8 cellular contexts compared by ENCODE assay signal in genomic region chr2:170715062-170715931, GRCh38. TPM values are rescaled to one million over a fixed set of nuclear protein-coding genes. Genes with fewer than 3 reads are reported as not detected.
DNase-seq lines count a peak whose midpoint lies in the region; ATAC-seq, FAIRE-seq and TF ChIP-seq lines count a peak whose summit lies in the region.

TSS of gene SP5 (plus strand) at chr2:170715337. CDS start at chr2:170715513, 176 bp downstream.

- ATAC-seq in GM18873 (IDR thresholded peaks at IDR 0.05; ENCODE audit: low FRiP score, unreplicated experiment) = no peak

- H3K4me1 ChIP-seq in adrenal gland (replicated peaks in 1 of 2) (peaks cover 10 to 25% of the 10 kb centered on the region in 2 donors), right atrium auricular region (peaks cover 0 to 52% of the 10 kb centered on the region in 2 donors), prostate gland (replicated peaks) (no peaks in the 10 kb centered on the region)

- TF ChIP-seq CTCF in adrenal gland (IDR thresholded peaks at IDR 0.05) (no peak), right atrium auricular region (IDR thresholded peaks at IDR 0.05) (no peak), prostate gland (IDR thresholded peaks at IDR 0.05) (peak in 1 of 4 experiments; percentile 5)

- DNase-seq in A172 (ENCODE audit: low spot score) (peak; percentile 75), GM12891 (ENCODE audit: insufficient read length, low spot score) (peak; percentile 40), NCI-H774 (lab: John Stamatoyannopoulos, UW) (peak; percentile 38), adrenal gland (peak; percentile 84 to 93 (median 89)), right atrium auricular region (ENCODE audit: low spot score) (no peak), prostate gland (ENCODE audit: low spot score) (peak; percentile 55), SHP77 treated with DMSO at 0.1 percent for 48 hours (lab: John Stamatoyannopoulos, UW) (no peak)

- TF ChIP-seq POLR2A in GM12891 (IDR thresholded peaks at IDR 0.05; ENCODE audit: low read depth, low read length) (no peak), adrenal gland (IDR thresholded peaks at IDR 0.05) (peak in 1 of 2 donors; percentile 66), prostate gland (IDR thresholded peaks at IDR 0.05) (no peak)

- H3K36me3 ChIP-seq in adrenal gland (replicated peaks in 1 of 2) (no peaks in the 10 kb centered on the region), right atrium auricular region (no peaks in the 10 kb centered on the region), prostate gland (no peaks in the 10 kb centered on the region)

- intact Hi-C loops in adrenal gland (cut with DNase I) = loop anchor here in 1 of 2 donors (10.0 kb wide), 1 partner anchor 60 kb away; the partner anchor contains the start of gene ERICH2
- intact Hi-C loops in prostate gland (cut with DNase I) = no loop called here

- H3K9me3 ChIP-seq in adrenal gland (replicated peaks in 1 of 3) (no peaks in the 10 kb centered on the region), right atrium auricular region (no peaks in the 10 kb centered on the region), prostate gland (no peaks in the 10 kb centered on the region)

- peak within 1 kb of the TSS in 4 of 5 donors; percentile 30 to 87 (median 62) for H3K27ac ChIP-seq in adrenal gland
- no peak within 1 kb of the TSS for H3K27ac ChIP-seq in right atrium auricular region
- H3K27ac ChIP-seq in prostate gland = peak within 1 kb of the TSS; percentile 72

- no peak for FAIRE-seq in GM12891 (lab: Jason Lieb, UNC)

- peaks cover 32% of the 10 kb centered on the region for H3K27me3 ChIP-seq in adrenal gland
- peaks cover 8 to 36% of the 10 kb centered on the region in 2 donors for H3K27me3 ChIP-seq in right atrium auricular region
- H3K27me3 ChIP-seq in prostate gland (replicated peaks; ENCODE audit: insufficient read depth) = peaks cover 4% of the 10 kb centered on the region

- WGBS in adrenal gland, 4 donors = 1 to 3% (median 1%) methylated on average over 18 to 62 of the region's 62 CpGs
- WGBS in prostate gland = under 1% methylated on average over 44 of the region's 62 CpGs

- peak within 1 kb of the TSS in 3 of 4 donors; percentile 36 to 61 (median 43) for H3K4me3 ChIP-seq in adrenal gland
- H3K4me3 ChIP-seq in right atrium auricular region = peak within 1 kb of the TSS; percentile 33 to 52
- peak within 1 kb of the TSS; percentile 39 to 44 for H3K4me3 ChIP-seq in prostate gland

TF ChIP-seq in GM12891, 5 proteins besides CTCF, POLR2A, EP300 and RAD21:
- TF ChIP-seq POLR2AphosphoS5 (IDR thresholded peaks at IDR 0.05; ENCODE audit: low read depth, low read length) = no peak
- no peak for TF ChIP-seq PAX5 (IDR thresholded peaks at IDR 0.05; ENCODE audit: insufficient read depth, low read length, severe bottlenecking)
- TF ChIP-seq TAF1 (IDR thresholded peaks at IDR 0.05; ENCODE audit: low read depth, low read length) = no peak
- TF ChIP-seq POU2F2 (IDR thresholded peaks at IDR 0.05; ENCODE audit: low read depth, low read length) = no peak
- TF ChIP-seq SPI1 (IDR thresholded peaks at IDR 0.05; ENCODE audit: low read depth, low read length) = no peak

RNA-seq across cellular contexts. Expression of gene SP5, which starts in this region (rescaled TPM):
- total RNA-seq in A172 (2014; rRNA removed; shearing (Covaris generic)) = 0.28 and 2.1 TPM in 2 replicates
- polyA plus RNA-seq in GM12891 (2012; ENCODE audit: low read depth, missing spikeins) = not detected
- total RNA-seq in adrenal gland (1 to 10 TPM in 7 of 8 donors, under 1 TPM in 1; 0.87 to 9.2 (median 4.8) TPM), right atrium auricular region (under 1 TPM in 1 of 2 donors, not detected in 1; 0.33 TPM), prostate gland (1 to 10 TPM; 4.2 to 8.4 TPM)
- polyA plus RNA-seq in adrenal gland = 1 to 10 TPM in 1 of 3 donors, under 1 TPM in 2; 0.16 to 1.3 (median 0.88) TPM

Comparison
In these comparisons a context has a peak if more than half of its experiments do, and no peak if none do; other contexts are left out.
1. DNase-seq: peak in A172 (single experiment), GM12891 (single experiment), NCI-H774 (single experiment), adrenal gland (7 of 7) and prostate gland (single experiment); none in right atrium auricular region (single experiment) and SHP77 treated with DMSO at 0.1 percent for 48 hours (single experiment).
2. H3K27ac ChIP-seq: peak in adrenal gland (4 of 5) and prostate gland (2 of 2); none in right atrium auricular region (0 of 2).
3. Peak in every context shown above with its lines, with median percentiles within 50 percentile points of each other: H3K4me3 ChIP-seq.